Comparison of ENCODE assay signal across 24 cellular contexts in genomic region chr6:13188306-13188705, GRCh38.
"Had no signal": no experiment of that assay in that cellular context is flagged by ENCODE, and none has a peak within 500 bp of the region (broad histone marks: within the 10 kb centered on the region; RNA-seq: fewer than 3 reads in every experiment).

No MANE protein-coding gene starts in this region.

- DNase-seq: activated CD4-positive, alpha-beta memory T cell treated with anti-CD3 and anti-CD28 coated beads for 36 hours; activated CD4-positive, alpha-beta T cell treated with anti-CD3 and anti-CD28 coated beads for 36 hours; activated CD4-positive, alpha-beta T cell treated with anti-CD3 and anti-CD28 coated beads, Interleukin-2, amount 10 ng/mL, durations not matched to agents 24 days and 14 days; activated CD4-positive, CD25-positive, alpha-beta regulatory T cell; activated CD4-positive, CD25-positive, alpha-beta regulatory T cell treated with anti-CD3 and anti-CD28 coated beads, Interleukin-2, amount 50 U/mL, for 72 hours; activated CD8-positive, alpha-beta memory T cell treated with anti-CD3 and anti-CD28 coated beads, Interleukin-2, amount 10 ng/mL, durations not matched to agents 7 days and 5 days; activated CD8-positive, alpha-beta memory T cell treated with anti-CD3 and anti-CD28 coated beads, Interleukin-2, amount 50 U/mL, for 4 hours; activated CD8-positive, alpha-beta T cell treated with anti-CD3 and anti-CD28 coated beads, Interleukin-2, amount 10 ng/mL, durations not matched to agents 7 days and 5 days; activated gamma-delta T cell; activated naive CD4-positive, alpha-beta T cell; activated naive CD4-positive, alpha-beta T cell treated with anti-CD3 and anti-CD28 coated beads, Interleukin-2, amount 10 ng/mL, durations not matched to agents 7 days and 5 days; activated naive CD8-positive, alpha-beta T cell treated with anti-CD3 and anti-CD28 coated beads, Interleukin-2, amount 10 ng/mL, durations not matched to agents 7 days and 5 days; activated T-cell treated with anti-CD3 and anti-CD28 coated beads, Interleukin-2, amount 50 U/mL, for 1 hour; activated T-cell treated with anti-CD3 and anti-CD28 coated beads, Interleukin-2, amount 50 U/mL, for 72 hours; brain microvascular endothelial cell; dorsolateral prefrontal cortex; effector memory CD4-positive, alpha-beta T cell; endodermal cell; foreskin fibroblast; T-helper 1 cell; T-helper 17 cell; T1000 had no signal

- ATAC-seq: activated CD4-positive, alpha-beta T cell treated with anti-CD3 and anti-CD28 coated beads for 36 hours; activated CD8-positive, alpha-beta memory T cell treated with anti-CD3 and anti-CD28 coated beads, Interleukin-2, amount 10 ng/mL, durations not matched to agents 7 days and 5 days; activated CD8-positive, alpha-beta T cell treated with anti-CD3 and anti-CD28 coated beads, Interleukin-2, amount 10 ng/mL, durations not matched to agents 7 days and 5 days; activated naive CD4-positive, alpha-beta T cell treated with anti-CD3 and anti-CD28 coated beads, Interleukin-2, amount 50 U/mL, for 72 hours; activated T-cell treated with anti-CD3 and anti-CD28 coated beads, Interleukin-2, amount 50 U/mL, for 72 hours; esophagus mucosa; T-helper 17 cell had no signal
